ENCODE assay signal across 14 cellular contexts in the genomic region with DNA sequence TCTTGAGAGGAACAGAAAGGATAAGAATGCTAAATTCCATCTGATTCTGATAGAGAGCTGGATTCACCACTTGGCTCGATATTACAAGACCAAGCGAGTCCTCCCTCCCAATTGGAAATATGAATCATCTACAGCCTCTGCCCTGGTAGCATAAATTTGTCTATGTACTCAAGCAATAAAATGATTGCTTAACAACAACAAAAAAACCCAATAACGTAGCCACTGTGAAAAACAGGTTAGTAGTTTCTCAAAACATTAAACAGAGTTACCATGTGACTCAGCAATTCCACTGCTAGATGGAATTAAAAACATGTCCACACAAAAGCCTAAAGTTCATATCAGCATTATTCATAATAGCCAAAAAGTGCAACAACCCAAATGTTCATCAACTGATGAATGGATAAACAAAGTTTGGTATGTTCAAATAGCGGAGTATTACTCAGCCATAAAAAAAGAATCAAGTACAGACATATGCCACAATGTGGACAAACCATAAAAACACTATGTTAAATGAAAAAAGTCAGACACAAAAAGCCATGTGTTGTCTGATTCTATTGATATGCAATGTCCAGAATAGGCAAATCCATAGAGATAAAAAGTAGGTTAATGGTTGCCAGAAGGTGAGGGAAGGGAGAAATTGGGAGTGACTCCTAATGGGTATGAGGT. TPM values are rescaled to one million over a fixed set of nuclear protein-coding genes. Genes with fewer than 3 reads are reported as not detected.
DNase-seq lines count a peak whose midpoint lies in the region; ATAC-seq, FAIRE-seq and TF ChIP-seq lines count a peak whose summit lies in the region.
"Had no signal": no experiment of that assay in that cellular context is flagged by ENCODE, and none has a peak within 500 bp of the region (broad histone marks: within the 10 kb centered on the region; RNA-seq: fewer than 3 reads in every experiment).

No MANE protein-coding gene starts in this region.

- peak overlapping the region; percentile 78 for H3K27ac ChIP-seq in foreskin keratinocyte
- peak overlapping the region; percentile 78 for H3K27ac ChIP-seq in subcutaneous abdominal adipose tissue (ENCODE audit: low read depth, low read length)
- H3K27ac ChIP-seq: neutrophil had no signal

- H3K36me3 ChIP-seq in subcutaneous abdominal adipose tissue (ENCODE audit: control insufficient read depth in 5 of 5, insufficient read depth in 5 of 5, low read length in 5 of 5) = no peaks in the 10 kb centered on the region
- H3K36me3 ChIP-seq: neutrophil had no signal

- peak; percentile 45 for DNase-seq in HTR-8/SVneo (ENCODE audit: insufficient read length, low spot score)
- peak; percentile 99 for DNase-seq in amniotic epithelial cell (ENCODE audit: low read depth)
- DNase-seq in foreskin keratinocyte = peak; percentile 99 to 100
- no peak for DNase-seq in SHP77 (lab: John Stamatoyannopoulos, UW)
- no peak for DNase-seq in GDM1 (lab: John Stamatoyannopoulos, UW)
- no peak for DNase-seq in middle frontal gyrus (ENCODE audit: extremely low spot score, low spot score)
- DNase-seq: activated CD8-positive, alpha-beta memory T cell treated with anti-CD3 and anti-CD28 coated beads, Interleukin-2, amount 50 U/mL, for 48 hours; NCI-H345; T-helper 1 cell had no signal

- peaks cover 31% of the 10 kb centered on the region for H3K4me1 ChIP-seq in foreskin keratinocyte
- peaks cover 12 to 40% (median 28%) of the 10 kb centered on the region in 5 donors for H3K4me1 ChIP-seq in subcutaneous abdominal adipose tissue (ENCODE audit: control insufficient read depth in 5 of 5, insufficient read depth in 5 of 5, low read length in 5 of 5)

- ATAC-seq in foreskin keratinocyte (peak; percentile 63), HG02759 (IDR thresholded peaks at IDR 0.05; ENCODE audit: unreplicated experiment) (no peak)

- H3K27me3 ChIP-seq in foreskin keratinocyte (no peaks in the 10 kb centered on the region), subcutaneous abdominal adipose tissue (ENCODE audit: control insufficient read depth in 5 of 5, insufficient read depth in 4 of 5, low read length in 5 of 5) (no peaks in the 10 kb centered on the region)

- TF ChIP-seq CTCF in foreskin keratinocyte (conservative IDR thresholded peaks at IDR 0.05) = no peak

- H3K4me3 ChIP-seq in subcutaneous abdominal adipose tissue (ENCODE audit: low read depth in 1 of 5, low read length in 5 of 5) = no peak overlapping the region

- FAIRE-seq in HTR-8/SVneo (lab: Jason Lieb, UNC) = no peak

- H3K9ac ChIP-seq in subcutaneous abdominal adipose tissue (ENCODE audit: low read length in 5 of 5) = no peak overlapping the region

- no peaks in the 10 kb centered on the region for H3K9me3 ChIP-seq in subcutaneous abdominal adipose tissue (ENCODE audit: control insufficient read depth in 5 of 5, low read length in 5 of 5)
- H3K9me3 ChIP-seq: neutrophil had no signal

RNA-seq across cellular contexts. Expression of a gene that starts 16.8 kb away (rescaled TPM):
- 0.53 and 0.71 TPM in 2 replicates for total RNA-seq in foreskin keratinocyte
- polyA plus RNA-seq in foreskin keratinocyte = 0.62 and 0.77 TPM in 2 replicates
- total RNA-seq: chondrocyte, G401 had no signal

Comparison
In these comparisons a context has a peak if more than half of its experiments do, and no peak if none do; other contexts are left out.
1. DNase-seq: peak in HTR-8/SVneo (single experiment), amniotic epithelial cell (single experiment) and foreskin keratinocyte (2 of 2); none in SHP77 (0 of 2), GDM1 (single experiment) and middle frontal gyrus (single experiment).